ENCODE assay signal across 8 cellular contexts in the genomic region with DNA sequence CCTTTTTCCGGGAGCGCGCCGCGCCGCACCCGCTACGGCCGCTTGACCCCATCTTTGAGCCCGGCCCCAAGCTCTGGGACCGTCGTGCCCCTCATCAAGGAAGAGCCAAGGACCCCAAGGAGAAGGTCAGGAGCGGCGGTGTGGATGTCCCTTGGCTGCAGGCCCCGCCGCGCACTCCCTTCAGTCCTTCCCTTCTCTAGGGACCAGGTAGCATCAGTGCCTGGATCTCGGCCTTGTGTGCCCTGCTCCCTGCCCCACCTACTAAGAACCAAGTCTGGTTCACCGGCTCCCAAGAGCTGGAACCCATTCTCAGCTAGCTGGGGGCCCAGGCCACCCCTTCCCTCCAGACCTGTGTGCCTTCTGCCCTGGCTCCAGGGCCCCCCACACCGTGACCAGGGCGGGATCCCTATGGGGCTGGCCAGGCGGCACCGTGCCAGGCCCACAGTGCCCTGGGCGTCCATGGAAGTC.
DNase-seq lines count a peak whose midpoint lies in the region; ATAC-seq, FAIRE-seq and TF ChIP-seq lines count a peak whose summit lies in the region.

No MANE protein-coding gene starts in this region.

- TF ChIP-seq POLR2A in A549 (IDR thresholded peaks at IDR 0.05; ENCODE audit: low read length): no peak

- H3K4me1 ChIP-seq in A549 (peaks cover 16% of the 10 kb centered on the region), HEK293 (ENCODE audit: control insufficient read depth, insufficient read depth, low read length) (no peaks in the 10 kb centered on the region)

- TF ChIP-seq RAD21 in A549 (conservative IDR thresholded peaks at IDR 0.05 in 1 of 2, IDR thresholded peaks at IDR 0.05 in 1 of 2): no peak

- whole genome bisulfite sequencing in A549 (ENCODE audit: missing lambda C conversion rate): 51% methylated on average over 23 of the region's 24 CpGs

- H3K36me3 Mint-ChIP-seq in memory B cell: peaks cover 56% of the 10 kb centered on the region

- no peaks in the 10 kb centered on the region for H3K9me3 Mint-ChIP-seq in memory B cell

- no peaks in the 10 kb centered on the region for H3K27me3 Mint-ChIP-seq in memory B cell

- peak overlapping the region; percentile 92 for H3K4me3 Mint-ChIP-seq in memory B cell

- DNase-seq in A549 (ENCODE audit: low read depth in 1 of 2, low spot score in 1 of 2): no peak
- DNase-seq in cardiac fibroblast (ENCODE audit: low read depth in 2 of 2): no peak
- DNase-seq in memory B cell (ENCODE audit: low spot score in 2 of 2): no peak
- no peak for DNase-seq in H4 (ENCODE audit: low spot score)

- H3K9me3 ChIP-seq in A549: no peaks in the 10 kb centered on the region
- no peaks in the 10 kb centered on the region for H3K9me3 ChIP-seq in HEK293 (ENCODE audit: control insufficient read depth, insufficient read depth, low read depth, low read length)

- peak overlapping the region; percentile 48 for H3K4me3 ChIP-seq in A549
- peak overlapping the region; percentile 35 for H3K4me3 ChIP-seq in HEK293 (ENCODE audit: low read depth, low read length)
- peak overlapping the region; percentile 47 to 55 for H3K4me3 ChIP-seq in cardiac fibroblast (replicated peaks in 1 of 2; ENCODE audit: low read depth in 2 of 2, low read length in 2 of 2)

- H3K36me3 ChIP-seq in HEK293 (ENCODE audit: control insufficient read depth in 2 of 2, insufficient read depth in 1 of 2, low read length in 2 of 2): no peaks in the 10 kb centered on the region

- CTCF ChIA-PET in A549 (lab: Yijun Ruan, JAX): interaction anchor here (0.6 to 6.2 kb wide), 71 partner anchors 8 to 819 kb away, joined by 3 to 114 read pairs (median 5); partner anchors contain the start of gene TCF12
- CTCF ChIA-PET in HEK293 (lab: Yijun Ruan, JAX): interaction anchor here (0.6 to 3.0 kb wide), 20 partner anchors 10 to 810 kb away, joined by 3 to 33 read pairs (median 4); no protein-coding TSS in a partner anchor

- no peak for FAIRE-seq in A549 (lab: Jason Lieb, UNC)

- peaks cover 57% of the 10 kb centered on the region for H3K4me1 Mint-ChIP-seq in memory B cell

- peak overlapping the region; percentile 73 to 87 for H3K27ac ChIP-seq in A549
- H3K27ac ChIP-seq in HEK293 (ENCODE audit: extremely low read depth, low read depth, low read length): no peak overlapping the region; the same call in 1 of the 2 replicates

- POLR2A ChIA-PET in A549 (lab: Yijun Ruan, JAX) (interaction anchor here (2.2 kb wide), 1 partner anchor 17 kb away, joined by 9 read pairs; no protein-coding TSS in a partner anchor), HEK293 (lab: Yijun Ruan, JAX) (interaction anchor here (0.6 kb wide), 1 partner anchor 241 kb away, joined by 5 read pairs; no protein-coding TSS in a partner anchor)

- TF ChIP-seq CTCF in A549 (IDR thresholded peaks at IDR 0.05) (no peak; the same call in 2 of the 3 replicates), HEK293 (tag by site-specific recombination; IDR thresholded peaks at IDR 0.05) (no peak), cardiac fibroblast (IDR thresholded peaks at IDR 0.05; ENCODE audit: low read depth, low read length) (no peak)

- ATAC-seq in A549: peak; percentile 32 to 62
- no peak for ATAC-seq in memory B cell (ENCODE audit: low read depth)
- no peak for ATAC-seq in HG02870 (IDR thresholded peaks at IDR 0.05; ENCODE audit: unreplicated experiment)
- no peak for ATAC-seq in HG03280 (IDR thresholded peaks at IDR 0.05; ENCODE audit: unreplicated experiment)
- no peak for ATAC-seq in HG03139 (IDR thresholded peaks at IDR 0.05; ENCODE audit: unreplicated experiment)

- H3K4me2 ChIP-seq in A549: peak overlapping the region; percentile 98

- TF ChIP-seq EP300 in A549 (IDR thresholded peaks at IDR 0.05): no peak

- peak overlapping the region; percentile 89 for H3K27ac Mint-ChIP-seq in memory B cell

TF ChIP-seq in A549, 52 proteins besides CTCF, POLR2A, EP300 and RAD21:
- TF ChIP-seq POLR2AphosphoS2 (conservative IDR thresholded peaks at IDR 0.05; ENCODE audit: low read length) (no peak), KDM1A (IDR thresholded peaks at IDR 0.05; ENCODE audit: low read depth) (no peak), E2F6 (IDR thresholded peaks at IDR 0.05; ENCODE audit: borderline replicate concordance, low read depth) (no peak), FOXS1 (CRISPR knock-in tag; IDR thresholded peaks at IDR 0.05) (no peak), RARB (CRISPR knock-in tag; IDR thresholded peaks at IDR 0.05) (no peak), FOSL2 (IDR thresholded peaks at IDR 0.05) (no peak), FOSL2 (CRISPR knock-in tag; IDR thresholded peaks at IDR 0.05) (no peak), ZFP36 (IDR thresholded peaks at IDR 0.05; ENCODE audit: borderline replicate concordance, partially characterized antibody) (no peak), JUN (IDR thresholded peaks at IDR 0.05) (no peak), EHF (CRISPR knock-in tag; IDR thresholded peaks at IDR 0.05) (no peak), BHLHE40 (IDR thresholded peaks at IDR 0.05; ENCODE audit: low read depth, low read length) (no peak)
- TF ChIP-seq, protein P1, sequence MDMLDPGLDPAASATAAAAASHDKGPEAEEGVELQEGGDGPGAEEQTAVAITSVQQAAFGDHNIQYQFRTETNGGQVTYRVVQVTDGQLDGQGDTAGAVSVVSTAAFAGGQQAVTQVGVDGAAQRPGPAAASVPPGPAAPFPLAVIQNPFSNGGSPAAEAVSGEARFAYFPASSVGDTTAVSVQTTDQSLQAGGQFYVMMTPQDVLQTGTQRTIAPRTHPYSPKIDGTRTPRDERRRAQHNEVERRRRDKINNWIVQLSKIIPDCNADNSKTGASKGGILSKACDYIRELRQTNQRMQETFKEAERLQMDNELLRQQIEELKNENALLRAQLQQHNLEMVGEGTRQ (IDR thresholded peaks at IDR 0.05): no peak

TF ChIP-seq in HEK293, 187 proteins besides CTCF, POLR2A, EP300 and RAD21:
- TF ChIP-seq ZNF600 (tag by site-specific recombination; IDR thresholded peaks at IDR 0.05) (no peak), ZBTB48 (tag by site-specific recombination; IDR thresholded peaks at IDR 0.05) (peak; percentile 71)
- TF ChIP-seq, protein P2, sequence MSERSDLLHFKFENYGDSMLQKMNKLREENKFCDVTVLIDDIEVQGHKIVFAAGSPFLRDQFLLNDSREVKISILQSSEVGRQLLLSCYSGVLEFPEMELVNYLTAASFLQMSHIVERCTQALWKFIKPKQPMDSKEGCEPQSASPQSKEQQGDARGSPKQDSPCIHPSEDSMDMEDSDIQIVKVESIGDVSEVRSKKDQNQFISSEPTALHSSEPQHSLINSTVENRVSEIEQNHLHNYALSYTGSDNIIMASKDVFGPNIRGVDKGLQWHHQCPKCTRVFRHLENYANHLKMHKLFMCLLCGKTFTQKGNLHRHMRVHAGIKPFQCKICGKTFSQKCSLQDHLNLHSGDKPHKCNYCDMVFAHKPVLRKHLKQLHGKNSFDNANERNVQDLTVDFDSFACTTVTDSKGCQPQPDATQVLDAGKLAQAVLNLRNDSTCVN (tag by site-specific recombination; optimal IDR thresholded peaks at IDR 0.05): peak; percentile 20

Comparison
In these comparisons a context has a peak if more than half of its experiments do, and no peak if none do; other contexts are left out.
1. ATAC-seq: peak in A549 (2 of 2); none in memory B cell (single experiment), HG02870 (single experiment), HG03280 (single experiment) and HG03139 (single experiment).
2. Peak in every context shown above with its lines, with median percentiles within 50 percentile points of each other: H3K4me3 ChIP-seq.